ENCODE assay signal across 2 cellular contexts in the genomic region with DNA sequence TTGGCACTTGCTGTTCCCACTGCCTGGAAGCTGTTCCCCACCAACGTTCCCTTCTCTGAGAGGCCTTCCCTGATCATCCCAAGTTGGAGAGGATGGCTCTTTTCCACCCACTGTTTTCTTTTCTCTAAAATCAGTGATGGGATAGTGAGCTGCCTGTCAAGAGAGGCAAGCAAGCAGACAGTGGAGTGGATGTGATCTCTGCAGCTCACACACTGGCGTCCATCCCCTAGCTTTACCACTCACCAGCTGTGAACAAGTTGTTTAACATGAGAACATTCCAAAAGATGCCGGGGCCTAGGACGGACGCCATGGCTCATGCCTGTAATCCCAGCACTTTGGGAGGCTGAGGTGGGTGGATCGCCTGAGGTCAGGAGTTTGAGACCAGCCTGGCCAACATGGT.
TF ChIP-seq lines count a peak whose summit lies in the region.

No MANE protein-coding gene starts in this region.

TF ChIP-seq in HepG2, 621 proteins besides CTCF, POLR2A, EP300 and RAD21:
- peak; percentile 33; the same call in 1 of the 2 replicates for TF ChIP-seq KDM1A (CRISPR knock-in tag; IDR thresholded peaks at IDR 0.05)
- 0 out of 2 replicates have a peak, but pooled peaks have one; percentile 21 for TF ChIP-seq ZMYM2 (CRISPR knock-in tag; IDR thresholded peaks at IDR 0.05)
- TF ChIP-seq ZMYM3 (CRISPR knock-in tag; IDR thresholded peaks at IDR 0.05): peak; percentile 87
- TF ChIP-seq KDM2A (CRISPR knock-in tag; IDR thresholded peaks at IDR 0.05; ENCODE audit: borderline replicate concordance, low read depth): no peak
TF ChIP-seq in HepG2: peak in this region for 3.

TF ChIP-seq in WTC11, 78 proteins besides CTCF, POLR2A, EP300 and RAD21:
- TF ChIP-seq, protein P1, sequence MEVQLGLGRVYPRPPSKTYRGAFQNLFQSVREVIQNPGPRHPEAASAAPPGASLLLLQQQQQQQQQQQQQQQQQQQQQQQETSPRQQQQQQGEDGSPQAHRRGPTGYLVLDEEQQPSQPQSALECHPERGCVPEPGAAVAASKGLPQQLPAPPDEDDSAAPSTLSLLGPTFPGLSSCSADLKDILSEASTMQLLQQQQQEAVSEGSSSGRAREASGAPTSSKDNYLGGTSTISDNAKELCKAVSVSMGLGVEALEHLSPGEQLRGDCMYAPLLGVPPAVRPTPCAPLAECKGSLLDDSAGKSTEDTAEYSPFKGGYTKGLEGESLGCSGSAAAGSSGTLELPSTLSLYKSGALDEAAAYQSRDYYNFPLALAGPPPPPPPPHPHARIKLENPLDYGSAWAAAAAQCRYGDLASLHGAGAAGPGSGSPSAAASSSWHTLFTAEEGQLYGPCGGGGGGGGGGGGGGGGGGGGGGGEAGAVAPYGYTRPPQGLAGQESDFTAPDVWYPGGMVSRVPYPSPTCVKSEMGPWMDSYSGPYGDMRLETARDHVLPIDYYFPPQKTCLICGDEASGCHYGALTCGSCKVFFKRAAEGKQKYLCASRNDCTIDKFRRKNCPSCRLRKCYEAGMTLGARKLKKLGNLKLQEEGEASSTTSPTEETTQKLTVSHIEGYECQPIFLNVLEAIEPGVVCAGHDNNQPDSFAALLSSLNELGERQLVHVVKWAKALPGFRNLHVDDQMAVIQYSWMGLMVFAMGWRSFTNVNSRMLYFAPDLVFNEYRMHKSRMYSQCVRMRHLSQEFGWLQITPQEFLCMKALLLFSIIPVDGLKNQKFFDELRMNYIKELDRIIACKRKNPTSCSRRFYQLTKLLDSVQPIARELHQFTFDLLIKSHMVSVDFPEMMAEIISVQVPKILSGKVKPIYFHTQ (CRISPR knock-in tag; IDR thresholded peaks at IDR 0.05): no peak
- 0 out of 2 replicates have a peak, but pooled peaks have one; percentile 40 for TF ChIP-seq GTF2I (CRISPR knock-in tag; conservative IDR thresholded peaks at IDR 0.05)
- TF ChIP-seq, protein P2, sequence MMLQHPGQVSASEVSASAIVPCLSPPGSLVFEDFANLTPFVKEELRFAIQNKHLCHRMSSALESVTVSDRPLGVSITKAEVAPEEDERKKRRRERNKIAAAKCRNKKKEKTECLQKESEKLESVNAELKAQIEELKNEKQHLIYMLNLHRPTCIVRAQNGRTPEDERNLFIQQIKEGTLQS (CRISPR knock-in tag; conservative IDR thresholded peaks at IDR 0.05): no peak
- TF ChIP-seq SP1 (CRISPR knock-in tag; conservative IDR thresholded peaks at IDR 0.05): no peak
- TF ChIP-seq, protein P3, sequence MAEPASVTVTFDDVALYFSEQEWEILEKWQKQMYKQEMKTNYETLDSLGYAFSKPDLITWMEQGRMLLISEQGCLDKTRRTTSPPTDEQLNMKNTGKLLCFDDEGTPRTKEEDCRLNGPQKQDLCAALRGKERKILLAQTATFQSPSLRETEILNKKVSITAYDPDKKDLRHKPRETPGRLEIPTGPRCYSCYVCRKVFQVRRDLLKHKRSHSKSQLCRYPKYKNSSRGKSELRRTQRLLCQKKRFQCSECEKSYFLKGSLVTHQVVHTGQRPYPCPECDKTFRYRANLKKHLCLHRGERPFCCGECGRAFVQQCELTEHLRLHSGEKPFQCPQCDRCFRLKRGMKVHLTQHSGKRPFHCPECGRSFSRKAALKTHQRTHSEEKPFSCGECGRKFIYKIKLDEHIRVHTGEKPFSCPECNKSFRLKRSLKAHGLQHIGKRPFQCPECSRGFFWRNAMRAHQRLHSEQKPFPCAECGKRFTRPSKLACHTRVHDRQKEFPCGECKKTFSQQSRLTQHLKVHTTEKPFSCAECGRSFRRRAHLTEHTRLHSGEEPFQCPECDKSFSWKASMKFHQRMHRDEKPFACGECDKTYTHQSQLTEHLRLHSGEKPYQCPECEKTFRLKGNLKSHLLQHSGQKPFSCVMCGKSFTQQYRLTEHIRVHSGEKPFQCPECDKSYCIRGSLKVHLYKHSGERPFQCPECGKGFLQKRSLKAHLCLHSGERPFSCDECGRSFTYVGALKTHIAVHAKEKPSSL (CRISPR knock-in tag; conservative IDR thresholded peaks at IDR 0.05): no peak
- TF ChIP-seq, protein P4, sequence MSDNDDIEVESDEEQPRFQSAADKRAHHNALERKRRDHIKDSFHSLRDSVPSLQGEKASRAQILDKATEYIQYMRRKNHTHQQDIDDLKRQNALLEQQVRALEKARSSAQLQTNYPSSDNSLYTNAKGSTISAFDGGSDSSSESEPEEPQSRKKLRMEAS (CRISPR knock-in tag; IDR thresholded peaks at IDR 0.05): no peak
- TF ChIP-seq, protein P5, sequence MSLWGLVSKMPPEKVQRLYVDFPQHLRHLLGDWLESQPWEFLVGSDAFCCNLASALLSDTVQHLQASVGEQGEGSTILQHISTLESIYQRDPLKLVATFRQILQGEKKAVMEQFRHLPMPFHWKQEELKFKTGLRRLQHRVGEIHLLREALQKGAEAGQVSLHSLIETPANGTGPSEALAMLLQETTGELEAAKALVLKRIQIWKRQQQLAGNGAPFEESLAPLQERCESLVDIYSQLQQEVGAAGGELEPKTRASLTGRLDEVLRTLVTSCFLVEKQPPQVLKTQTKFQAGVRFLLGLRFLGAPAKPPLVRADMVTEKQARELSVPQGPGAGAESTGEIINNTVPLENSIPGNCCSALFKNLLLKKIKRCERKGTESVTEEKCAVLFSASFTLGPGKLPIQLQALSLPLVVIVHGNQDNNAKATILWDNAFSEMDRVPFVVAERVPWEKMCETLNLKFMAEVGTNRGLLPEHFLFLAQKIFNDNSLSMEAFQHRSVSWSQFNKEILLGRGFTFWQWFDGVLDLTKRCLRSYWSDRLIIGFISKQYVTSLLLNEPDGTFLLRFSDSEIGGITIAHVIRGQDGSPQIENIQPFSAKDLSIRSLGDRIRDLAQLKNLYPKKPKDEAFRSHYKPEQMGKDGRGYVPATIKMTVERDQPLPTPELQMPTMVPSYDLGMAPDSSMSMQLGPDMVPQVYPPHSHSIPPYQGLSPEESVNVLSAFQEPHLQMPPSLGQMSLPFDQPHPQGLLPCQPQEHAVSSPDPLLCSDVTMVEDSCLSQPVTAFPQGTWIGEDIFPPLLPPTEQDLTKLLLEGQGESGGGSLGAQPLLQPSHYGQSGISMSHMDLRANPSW (CRISPR knock-in tag; conservative IDR thresholded peaks at IDR 0.05; ENCODE audit: low read depth): no peak
- TF ChIP-seq ZNF263 (CRISPR knock-in tag; IDR thresholded peaks at IDR 0.05; ENCODE audit: low read depth): no peak
- no peak for TF ChIP-seq TEAD4 (CRISPR knock-in tag; IDR thresholded peaks at IDR 0.05)
TF ChIP-seq in WTC11: peak in this region for 1.
